14 cellular contexts compared by ENCODE assay signal in genomic region chr13:112395022-112395421, GRCh38. TPM values are rescaled to one million over a fixed set of nuclear protein-coding genes. Genes with fewer than 3 reads are reported as not detected.
"Had no signal": no experiment of that assay in that cellular context is flagged by ENCODE, and none has a peak within 500 bp of the region (broad histone marks: within the 10 kb centered on the region; RNA-seq: fewer than 3 reads in every experiment).

No MANE protein-coding gene starts in this region.

RNA-seq across cellular contexts. Expression of gene SPACA7, which starts 18.9 kb away (rescaled TPM):
- total RNA-seq: activated CD8-positive, alpha-beta memory T cell treated with anti-CD3 and anti-CD28 coated beads for 36 hours; activated naive CD4-positive, alpha-beta T cell treated with anti-CD3 and anti-CD28 coated beads for 36 hours; activated T-helper 2 cell treated with anti-CD3 and anti-CD28 coated beads, Interferon-gamma antibody, Interleukin-2, Interleukin-4, amounts not matched to agents 10 μg/mL and 5 μg/mL and 100 μg/mL, durations not matched to agents 14 hours and 24 hours and 36 hours; cardiac muscle cell; dorsolateral prefrontal cortex; endodermal cell; fibroblast of villous mesenchyme; lower lobe of right lung; mesothelial cell of epicardium; pancreas; T-helper 2 cell treated with Interferon-gamma antibody and Interleukin-4, amounts not matched to agents 100 ng/mL and 5 ng/mL, for 36 hours; thyroid gland had no signal
- polyA plus RNA-seq: adipose tissue, cardiac muscle cell, immature natural killer cell, pancreas had no signal
